8 cellular contexts compared by ENCODE assay signal in the genomic region with DNA sequence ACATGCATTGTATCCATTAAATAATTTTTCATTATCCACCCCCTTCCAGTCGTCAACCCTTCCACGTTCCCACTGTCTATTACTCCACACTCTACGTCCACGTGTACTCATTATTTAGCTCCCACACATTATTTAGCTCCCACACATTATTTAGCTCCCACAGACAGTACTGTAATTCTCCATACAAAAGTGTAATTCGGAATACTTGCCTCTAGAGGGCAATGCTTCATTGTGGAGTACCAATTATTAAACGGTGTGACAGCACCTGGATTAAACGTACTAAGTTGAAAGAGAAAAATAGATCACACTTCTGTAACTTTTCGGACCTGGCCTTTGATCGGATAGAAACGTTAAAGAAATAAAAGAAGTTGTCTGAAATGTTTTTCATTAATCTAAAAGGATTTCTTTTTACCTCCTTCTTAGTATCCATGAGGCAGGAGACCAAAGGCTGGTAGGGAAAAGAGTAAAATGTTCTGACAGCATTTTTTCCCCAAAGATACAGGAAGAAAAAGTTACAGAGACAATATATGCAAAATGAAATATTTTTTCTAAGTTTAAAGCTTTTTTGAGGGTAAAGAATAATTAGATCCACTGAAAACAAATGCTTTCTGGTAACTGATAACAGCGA.
DNase-seq lines count a peak whose midpoint lies in the region; ATAC-seq, FAIRE-seq and TF ChIP-seq lines count a peak whose summit lies in the region.

No MANE protein-coding gene starts in this region.

- DNase-seq in DMS 273 treated with DMSO at 0.1 percent for 48 hours (lab: John Stamatoyannopoulos, UW) (peak; percentile 4), GM19239 (ENCODE audit: insufficient read length, low spot score) (no peak), NCI-H2227 treated with DMSO at 0.1 percent for 48 hours (lab: John Stamatoyannopoulos, UW) (peak; percentile 16), K562 (ENCODE audit: extremely low read depth in 1 of 4, low spot score in 3 of 4) (peak; percentile 22 to 53 (median 28)), right lobe of liver (no peak), mesenteric fat pad (ENCODE audit: low spot score) (no peak), activated T-cell treated with anti-CD3 and anti-CD28 coated beads for 4 hours (no peak)

- no peak overlapping the region for H3K9ac ChIP-seq in K562 (ENCODE audit: insufficient read depth in 1 of 2, low read depth in 2 of 2, low read length in 2 of 2)

- no peaks in the 10 kb centered on the region for H3K9me1 ChIP-seq in K562 (ENCODE audit: control insufficient read depth, insufficient read depth, low read length)

- TF ChIP-seq EP300 in K562 (IDR thresholded peaks at IDR 0.05; ENCODE audit: low read length) = no peak

- in situ Hi-C loops in K562 (cut with MboI) = no loop called here

- CTCF ChIA-PET in K562 (lab: Yijun Ruan, JAX; ENCODE audit: low intra/inter-chr PET ratio) = interaction anchor here (0.8 to 2.2 kb wide), 3 partner anchors 396 to 921 kb away, joined by 3 to 9 read pairs (median 3); no protein-coding TSS in a partner anchor

- H3K4me3 ChIP-seq in K562 = no peak overlapping the region
- H3K4me3 ChIP-seq in right lobe of liver = no peak overlapping the region

- TF ChIP-seq RAD21 in K562 (CRISPR knock-in tag; conservative IDR thresholded peaks at IDR 0.05 in 1 of 2, IDR thresholded peaks at IDR 0.05 in 1 of 2) = peak; percentile 65 to 86

- TF ChIP-seq CTCF in K562 (IDR thresholded peaks at IDR 0.05 in 2 of 3, conservative IDR thresholded peaks at IDR 0.05 in 1 of 3; ENCODE audit: insufficient read depth in 2 of 3, low read depth in 1 of 3, low read length in 3 of 3) (peak; percentile 44 to 74 (median 66); a peak in 5 of 6 replicates), right lobe of liver (IDR thresholded peaks at IDR 0.05) (peak; percentile 34 to 67 (median 60))

- H3K27me3 ChIP-seq in K562 (ENCODE audit: control insufficient read depth in 2 of 2, insufficient read depth in 2 of 2, low read length in 2 of 2) (no peaks in the 10 kb centered on the region), right lobe of liver (no peaks in the 10 kb centered on the region)

- no peak overlapping the region for H3K4me2 ChIP-seq in K562 (ENCODE audit: insufficient read depth, low read length)

- no peaks in the 10 kb centered on the region for H3K36me3 ChIP-seq in K562 (ENCODE audit: control insufficient read depth, insufficient read depth, low read length)
- no peaks in the 10 kb centered on the region for H3K36me3 ChIP-seq in right lobe of liver

- ATAC-seq in HG03103 (IDR thresholded peaks at IDR 0.05; ENCODE audit: low read depth, unreplicated experiment) (peak; percentile 97), K562 (peak; percentile 94), right lobe of liver (peak; percentile 82 to 91 (median 88))

- FAIRE-seq in GM19239 (lab: Jason Lieb, UNC) (peak; percentile 31), K562 (lab: Jason Lieb, UNC) (peak; percentile 65)

- no peak overlapping the region for H3K27ac ChIP-seq in K562 (ENCODE audit: extremely low read depth, low read depth, low read length)
- no peak overlapping the region for H3K27ac ChIP-seq in right lobe of liver

- no peaks in the 10 kb centered on the region for H4K20me1 ChIP-seq in K562 (replicated peaks; ENCODE audit: control insufficient read depth, insufficient read depth, low read length)

- WGBS in K562 (ENCODE audit: insufficient coverage, low coverage, missing lambda C conversion rate) = 8% methylated on average over 11 of the region's 11 CpGs
- 11% methylated on average over 11 of the region's 11 CpGs for WGBS in right lobe of liver (ENCODE audit: insufficient coverage, low coverage, low lambda C conversion rate, missing lambda C conversion rate)

- no TSS peak for BruUV-seq in K562 (replicated peaks; lab: Mats Ljungman, UMichigan)

- no peak for TF ChIP-seq POLR2A in K562 (conservative IDR thresholded peaks at IDR 0.05)
- no peak for TF ChIP-seq POLR2A in right lobe of liver (IDR thresholded peaks at IDR 0.05)

- intact Hi-C loops in K562 (cut with micrococcal nuclease) (loop anchor here (1.0 kb wide), 1 partner anchor 399 kb away; no protein-coding TSS in a partner anchor), right lobe of liver (cut with DNase I) (no loop called here)

- no peak overlapping the region for H2AFZ ChIP-seq in K562 (ENCODE audit: low read depth, low read length)

- H3K9me3 ChIP-seq in K562 (replicated peaks; ENCODE audit: control insufficient read depth, insufficient read depth, low read depth, low read length) = no peaks in the 10 kb centered on the region
- H3K9me3 ChIP-seq in right lobe of liver = no peaks in the 10 kb centered on the region

- H3K79me2 ChIP-seq in K562 (ENCODE audit: control insufficient read depth, insufficient read depth, low read length) = no peaks in the 10 kb centered on the region

- H3K4me1 ChIP-seq in K562 (replicated peaks in 1 of 2; ENCODE audit: control insufficient read depth in 2 of 2, insufficient read depth in 2 of 2, low read length in 2 of 2) (no peaks in the 10 kb centered on the region), right lobe of liver (no peaks in the 10 kb centered on the region)

- POLR2A ChIA-PET in K562 (lab: Yijun Ruan, JAX) = interaction anchor here (1.1 kb wide), 2 partner anchors 27 to 565 kb away, joined by 3 read pairs; no protein-coding TSS in a partner anchor

TF ChIP-seq in K562, 482 proteins besides CTCF, POLR2A, EP300 and RAD21:
- TF ChIP-seq, protein P1, sequence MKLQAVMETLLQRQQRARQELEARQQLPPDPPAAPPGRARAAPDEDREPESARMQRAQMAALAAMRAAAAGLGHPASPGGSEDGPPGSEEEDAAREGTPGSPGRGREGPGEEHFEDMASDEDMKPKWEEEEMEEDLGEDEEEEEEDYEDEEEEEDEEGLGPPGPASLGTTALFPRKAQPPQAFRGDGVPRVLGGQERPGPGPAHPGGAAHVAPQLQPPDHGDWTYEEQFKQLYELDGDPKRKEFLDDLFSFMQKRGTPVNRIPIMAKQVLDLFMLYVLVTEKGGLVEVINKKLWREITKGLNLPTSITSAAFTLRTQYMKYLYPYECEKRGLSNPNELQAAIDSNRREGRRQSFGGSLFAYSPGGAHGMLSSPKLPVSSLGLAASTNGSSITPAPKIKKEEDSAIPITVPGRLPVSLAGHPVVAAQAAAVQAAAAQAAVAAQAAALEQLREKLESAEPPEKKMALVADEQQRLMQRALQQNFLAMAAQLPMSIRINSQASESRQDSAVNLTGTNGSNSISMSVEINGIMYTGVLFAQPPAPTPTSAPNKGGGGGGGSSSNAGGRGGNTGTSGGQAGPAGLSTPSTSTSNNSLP (IDR thresholded peaks at IDR 0.05; ENCODE audit: borderline replicate concordance, low read depth, low read length) = 0 out of 2 replicates have a peak, but pooled peaks have one; percentile 58
- TF ChIP-seq TEAD2 (tag; IDR thresholded peaks at IDR 0.05) = peak; percentile 87
- TF ChIP-seq TEAD1 (CRISPR knock-in tag; IDR thresholded peaks at IDR 0.05) = peak; percentile 56 to 73; a peak in 2 of 4 replicates
- TF ChIP-seq TSC22D4 (tag; IDR thresholded peaks at IDR 0.05) = no peak
- TF ChIP-seq TEAD4 (IDR thresholded peaks at IDR 0.05; ENCODE audit: low read length) = peak; percentile 63
- TF ChIP-seq TEAD4 (CRISPR knock-in tag; IDR thresholded peaks at IDR 0.05; ENCODE audit: borderline replicate concordance) = no peak
- peak; percentile 59; the same call in 1 of the 2 replicates for TF ChIP-seq SMC3 (conservative IDR thresholded peaks at IDR 0.05; ENCODE audit: insufficient read depth, low read depth, low read length)
TF ChIP-seq in K562: peak in this region for 5.

Comparison
In these comparisons a context has a peak if more than half of its experiments do, and no peak if none do; other contexts are left out.
1. DNase-seq: peak in DMS 273 treated with DMSO at 0.1 percent for 48 hours (single experiment), NCI-H2227 treated with DMSO at 0.1 percent for 48 hours (single experiment) and K562 (4 of 4); none in GM19239 (single experiment), right lobe of liver (0 of 3), mesenteric fat pad (single experiment) and activated T-cell treated with anti-CD3 and anti-CD28 coated beads for 4 hours (single experiment).
2. Peak in every context shown above with its lines, with median percentiles within 50 percentile points of each other: ATAC-seq.